In genomic region chr1:53560572-53561487, GRCh38 we compare ENCODE assay signal across 15 cellular contexts.
DNase-seq lines count a peak whose midpoint lies in the region; TF ChIP-seq lines count a peak whose summit lies in the region.
"Had no signal": no experiment of that assay in that cellular context is flagged by ENCODE, and none has a peak within 500 bp of the region (broad histone marks: within the 10 kb centered on the region; RNA-seq: fewer than 3 reads in every experiment).

No MANE protein-coding gene starts in this region.

- H3K27me3 ChIP-seq in A673 (replicated peaks; ENCODE audit: insufficient read depth, low read depth, low read length, poor library complexity) (no peaks in the 10 kb centered on the region), adipocyte (replicated peaks; ENCODE audit: control insufficient read depth, insufficient read depth, low read length) (no peaks in the 10 kb centered on the region), neuronal stem cell (ENCODE audit: control insufficient read depth in 3 of 3, insufficient read depth in 3 of 3, low read depth in 1 of 3, low read length in 3 of 3) (peaks cover 0 to 26% (median 0%) of the 10 kb centered on the region in 3 experiments)

- POLR2A ChIA-PET in A673 (lab: Charles Lee; ENCODE audit: low non-redundant PET): no interaction called here

- no peak overlapping the region for H3K4ac ChIP-seq in neuronal stem cell (ENCODE audit: low read length)

- H3K36me3 ChIP-seq in A673 (ENCODE audit: insufficient read depth, low read length, poor library complexity, severe bottlenecking): no peaks in the 10 kb centered on the region
- no peaks in the 10 kb centered on the region for H3K36me3 ChIP-seq in adipocyte (ENCODE audit: control insufficient read depth, insufficient read depth, low read length, severe bottlenecking)
- H3K36me3 ChIP-seq in neuronal stem cell (replicated peaks in 1 of 2; ENCODE audit: control insufficient read depth in 2 of 2, insufficient read depth in 2 of 2, low read length in 2 of 2): peaks cover 0 to 1% of the 10 kb centered on the region in 2 donors
- H3K36me3 ChIP-seq: left ventricle myocardium inferior had no signal

- no peak overlapping the region for H2BK12ac ChIP-seq in neuronal stem cell (ENCODE audit: low read length)

- no peak overlapping the region for H3K14ac ChIP-seq in neuronal stem cell (ENCODE audit: low read length)

- no peak overlapping the region for H4K8ac ChIP-seq in neuronal stem cell (ENCODE audit: low read depth, low read length)

- no peak overlapping the region for H2AFZ ChIP-seq in neuronal stem cell (ENCODE audit: low read length)

- no peak overlapping the region for H3K23ac ChIP-seq in neuronal stem cell (ENCODE audit: low read depth, low read length, poor library complexity)

- H3K18ac ChIP-seq in neuronal stem cell (ENCODE audit: low read length): no peak overlapping the region

- CTCF ChIA-PET in A673 (lab: Charles Lee): no interaction called here

- no CpG with 5 or more reads among the region's 14 CpGs for WGBS in neuronal stem cell (ENCODE audit: extremely low coverage in 2 of 2, insufficient read length in 2 of 2, insufficient replicate concordance in 1 of 2), 2 donors

- no peak overlapping the region for H2BK5ac ChIP-seq in neuronal stem cell (ENCODE audit: low read length)

- no peak overlapping the region for H4K91ac ChIP-seq in neuronal stem cell (ENCODE audit: low read depth, low read length, poor library complexity)

- H3K9me3 ChIP-seq in A673 (ENCODE audit: low read depth, low read length, poor library complexity, severe bottlenecking) (no peaks in the 10 kb centered on the region), adipocyte (ENCODE audit: control insufficient read depth, low read length) (no peaks in the 10 kb centered on the region), neuronal stem cell (replicated peaks in 1 of 2; ENCODE audit: control insufficient read depth in 2 of 2, insufficient read depth in 1 of 2, low read depth in 1 of 2, low read length in 2 of 2) (peaks cover 0 to 9% of the 10 kb centered on the region in 2 donors)
- H3K9me3 ChIP-seq: left ventricle myocardium inferior had no signal

- no peak overlapping the region for H3K4me2 ChIP-seq in neuronal stem cell (ENCODE audit: insufficient read depth, low read length, poor library complexity, severe bottlenecking)

- H3K4me1 ChIP-seq in A673 (ENCODE audit: insufficient read depth, low read length, poor library complexity, severe bottlenecking): no peaks in the 10 kb centered on the region
- no peaks in the 10 kb centered on the region for H3K4me1 ChIP-seq in adipocyte (ENCODE audit: control insufficient read depth, insufficient read depth, low read length)
- peaks cover 0 to 9% of the 10 kb centered on the region in 2 donors for H3K4me1 ChIP-seq in neuronal stem cell (ENCODE audit: control insufficient read depth in 2 of 2, insufficient read depth in 1 of 2, low read depth in 1 of 2, low read length in 2 of 2)
- H3K4me1 ChIP-seq: left ventricle myocardium inferior had no signal

- H2BK15ac ChIP-seq in neuronal stem cell (ENCODE audit: low read length): peak overlapping the region; percentile 29

- BruUV-seq in A673 (replicated peaks; lab: Mats Ljungman, UMichigan): no TSS peak

- no peak overlapping the region for H2BK120ac ChIP-seq in neuronal stem cell (ENCODE audit: low read depth, low read length)

- H3K4me3 ChIP-seq in A673 (ENCODE audit: low read depth, low read length, poor library complexity, severe bottlenecking) (no peak overlapping the region), AG09309 (ENCODE audit: control insufficient read depth, low read depth, low read length) (no peak overlapping the region), adipocyte (ENCODE audit: low read length) (no peak overlapping the region), neuronal stem cell (ENCODE audit: low read length in 2 of 2) (no peak overlapping the region)
- H3K4me3 ChIP-seq: left ventricle myocardium inferior had no signal

- peaks cover 5% of the 10 kb centered on the region for H3K79me1 ChIP-seq in neuronal stem cell (ENCODE audit: low read depth, low read length)

- intact Hi-C loops in A673 (cut with micrococcal nuclease; ENCODE audit: unreplicated experiment): no loop called here

- DNase-seq in A673 (ENCODE audit: low spot score) (peak; percentile 2), AG09309 (ENCODE audit: low read depth) (peak; percentile 34), adipocyte (ENCODE audit: low read depth) (peak; percentile 57), neuronal stem cell (ENCODE audit: low spot score) (no peak), DMS153 treated with DMSO at 0.1 percent for 48 hours (lab: John Stamatoyannopoulos, UW; ENCODE audit: unreplicated experiment) (no peak), NCI-H1048 (lab: John Stamatoyannopoulos, UW) (no peak), kidney tubule cell (ENCODE audit: low spot score) (no peak)
- DNase-seq: activated CD8-positive, alpha-beta T cell treated with anti-CD3 and anti-CD28 coated beads for 36 hours; amygdala; caudate nucleus; COR-L47; left ventricle myocardium inferior; NCI-H1930; occipital lobe; stimulated activated naive B cell treated with anti-CD40 and anti-IgM and Interleukin-4, amounts not matched to agents 10 μg/mL and 1 μg/mL and 100 μg/mL, for 72 hours had no signal

- TF ChIP-seq CTCF in A673 (conservative IDR thresholded peaks at IDR 0.05; ENCODE audit: low read depth, low read length) (no peak), AG09309 (IDR thresholded peaks at IDR 0.05; ENCODE audit: control insufficient read depth, insufficient read depth, low read depth, low read length, missing control alignments) (no peak)

- H3K27ac ChIP-seq in A673 (ENCODE audit: low read depth, low read length, poor library complexity, severe bottlenecking) (no peak overlapping the region), neuronal stem cell (replicated peaks; ENCODE audit: low read length) (no peak overlapping the region)
- H3K27ac ChIP-seq: left ventricle myocardium inferior had no signal

- peak overlapping the region; percentile 25 for H2AK5ac ChIP-seq in neuronal stem cell (ENCODE audit: low read depth, low read length)

- no peak overlapping the region for H3K9ac ChIP-seq in adipocyte (ENCODE audit: low read length)
- H3K9ac ChIP-seq in neuronal stem cell (ENCODE audit: low read depth, low read length, poor library complexity): no peak overlapping the region

Comparison
In these comparisons a context has a peak if more than half of its experiments do, and no peak if none do; other contexts are left out.
1. DNase-seq: peak in A673 (single experiment), AG09309 (single experiment) and adipocyte (single experiment); none in neuronal stem cell (single experiment), DMS153 treated with DMSO at 0.1 percent for 48 hours (single experiment), NCI-H1048 (single experiment) and kidney tubule cell (single experiment).